24 cellular contexts compared by ENCODE assay signal in genomic region chr10:95220539-95220938, GRCh38. TPM values are rescaled to one million over a fixed set of nuclear protein-coding genes. Genes with fewer than 3 reads are reported as not detected.
A peak's percentile ranks its signal among the peaks of the same experiment; 100 is the strongest.
DNase-seq lines count a peak whose midpoint lies in the region; ATAC-seq and TF ChIP-seq lines count a peak whose summit lies in the region.
"Had no signal": no experiment of that assay in that cellular context is flagged by ENCODE, and none has a peak within 500 bp of the region (broad histone marks: within the 10 kb centered on the region; RNA-seq: fewer than 3 reads in every experiment).

No MANE protein-coding gene starts in this region.

- no peak overlapping the region for H3K9ac ChIP-seq in mammary epithelial cell (ENCODE audit: insufficient read depth, low read length)

- in situ Hi-C loops in mammary epithelial cell (cut with MboI; ENCODE audit: low sequenced_read_pairs in 2 of 2), result no loop called here

- no peaks in the 10 kb centered on the region for H3K27me3 ChIP-seq in mammary epithelial cell (ENCODE audit: insufficient read depth, low read length)
- H3K27me3 ChIP-seq in breast epithelium, result no peaks in the 10 kb centered on the region
- H3K27me3 ChIP-seq in SJCRH30, result no peaks in the 10 kb centered on the region
- no peaks in the 10 kb centered on the region for H3K27me3 ChIP-seq in foreskin keratinocyte

- intact Hi-C loops in mammary epithelial cell (cut with micrococcal nuclease) (no loop called here), breast epithelium (cut with DNase I; ENCODE audit: low total_unique reads) (no loop called here)

- H2AFZ ChIP-seq in mammary epithelial cell (ENCODE audit: low read depth, low read length), result no peak overlapping the region

- no TSS peak for BruUV-seq in mammary epithelial cell (replicated peaks; lab: Mats Ljungman, UMichigan)

- peaks cover 20% of the 10 kb centered on the region for H3K4me1 ChIP-seq in mammary epithelial cell (ENCODE audit: insufficient read depth, low read length)
- H3K4me1 ChIP-seq in breast epithelium, result no peaks in the 10 kb centered on the region
- peaks cover 22% of the 10 kb centered on the region for H3K4me1 ChIP-seq in SJCRH30
- H3K4me1 ChIP-seq in foreskin keratinocyte, result peaks cover 12% of the 10 kb centered on the region
- H3K4me1 ChIP-seq: HAP-1 had no signal

- no peak for TF ChIP-seq POLR2A in breast epithelium (IDR thresholded peaks at IDR 0.05)

- H3K27ac ChIP-seq in mammary epithelial cell (ENCODE audit: insufficient read depth, low read depth, low read length) (peak overlapping the region; percentile 59), breast epithelium (no peak overlapping the region), SJCRH30 (peak overlapping the region; percentile 89), foreskin keratinocyte (peak overlapping the region; percentile 30)
- H3K27ac ChIP-seq: SK-N-MC had no signal

- H3K4me3 ChIP-seq in mammary epithelial cell (replicated peaks in 1 of 3; ENCODE audit: insufficient read depth in 1 of 3, low read depth in 2 of 3, low read length in 3 of 3) (no peak overlapping the region), breast epithelium (no peak overlapping the region), SJCRH30 (no peak overlapping the region)
- H3K4me3 ChIP-seq: GM12878, HAP-1, SK-N-MC had no signal

- no peak overlapping the region for H3K4me2 ChIP-seq in mammary epithelial cell (ENCODE audit: insufficient read depth, low read depth, low read length)

- no peaks in the 10 kb centered on the region for H3K79me2 ChIP-seq in mammary epithelial cell (ENCODE audit: insufficient read depth, low read length)

- dilution Hi-C loops in mammary epithelial cell (cut with HindIII; ENCODE audit: low sequenced_read_pairs), result no loop called here

- WGBS in mammary epithelial cell (ENCODE audit: low coverage, missing lambda C conversion rate), result 95% methylated on average over 3 of the region's 3 CpGs

- no peaks in the 10 kb centered on the region for H3K9me3 Mint-ChIP-seq in stimulated activated naive CD8-positive, alpha-beta T cell treated with anti-CD3 and anti-CD28 coated beads, Interleukin-15, amount 100 ng/mL, for 72 hours

- no peaks in the 10 kb centered on the region for H3K4me1 Mint-ChIP-seq in stimulated activated naive CD8-positive, alpha-beta T cell treated with anti-CD3 and anti-CD28 coated beads, Interleukin-15, amount 100 ng/mL, for 72 hours
- H3K4me1 Mint-ChIP-seq: CD14-positive monocyte had no signal

- POLR2A ChIA-PET in GM10248 (lab: Yijun Ruan, JAX), result no interaction called here

- no peak overlapping the region for H3K4me3 Mint-ChIP-seq in stimulated activated naive CD8-positive, alpha-beta T cell treated with anti-CD3 and anti-CD28 coated beads, Interleukin-15, amount 100 ng/mL, for 72 hours
- H3K4me3 Mint-ChIP-seq: CD14-positive monocyte had no signal

- CTCF ChIA-PET in mammary epithelial cell (lab: Charles Lee; ENCODE audit: low non-redundant PET), result no interaction called here
- CTCF ChIA-PET in GM10248 (lab: Yijun Ruan, JAX), result no interaction called here

- no peak overlapping the region for H3K27ac Mint-ChIP-seq in stimulated activated naive CD8-positive, alpha-beta T cell treated with anti-CD3 and anti-CD28 coated beads, Interleukin-15, amount 100 ng/mL, for 72 hours

- TF ChIP-seq CTCF in mammary epithelial cell (conservative IDR thresholded peaks at IDR 0.05 in 1 of 2, IDR thresholded peaks at IDR 0.05 in 1 of 2; ENCODE audit: extremely low read depth in 1 of 2, insufficient read depth in 1 of 2, low read depth in 1 of 2, low read length in 2 of 2), result no peak
- TF ChIP-seq CTCF in breast epithelium (IDR thresholded peaks at IDR 0.05), result no peak
- TF ChIP-seq CTCF in foreskin keratinocyte (conservative IDR thresholded peaks at IDR 0.05), result no peak
- TF ChIP-seq CTCF in GM10248 (IDR thresholded peaks at IDR 0.05; ENCODE audit: control extremely low read depth, extremely low read depth, low read depth, missing control alignments), result no peak

- H3K36me3 ChIP-seq in mammary epithelial cell (ENCODE audit: insufficient read depth, low read length) (peaks cover 2% of the 10 kb centered on the region), breast epithelium (no peaks in the 10 kb centered on the region), SJCRH30 (no peaks in the 10 kb centered on the region)
- H3K36me3 ChIP-seq: HAP-1 had no signal

- no peaks in the 10 kb centered on the region for H4K20me1 ChIP-seq in mammary epithelial cell (ENCODE audit: insufficient read depth, low read length)

- H3K9me3 ChIP-seq in mammary epithelial cell (replicated peaks; ENCODE audit: insufficient read depth, low read length) (no peaks in the 10 kb centered on the region), breast epithelium (no peaks in the 10 kb centered on the region), SJCRH30 (replicated peaks) (peaks cover 4% of the 10 kb centered on the region)
- H3K9me3 ChIP-seq: HAP-1 had no signal

- ATAC-seq in foreskin keratinocyte, result no peak
- ATAC-seq in stimulated activated naive CD8-positive, alpha-beta T cell treated with anti-CD3 and anti-CD28 coated beads, Interleukin-15, amount 100 ng/mL, for 72 hours, result no peak
- no peak for ATAC-seq in HG03521 (IDR thresholded peaks at IDR 0.05; ENCODE audit: unreplicated experiment)
- ATAC-seq: GM12878 had no signal

- H3K27me3 Mint-ChIP-seq in stimulated activated naive CD8-positive, alpha-beta T cell treated with anti-CD3 and anti-CD28 coated beads, Interleukin-15, amount 100 ng/mL, for 72 hours, result no peaks in the 10 kb centered on the region

- DNase-seq in mammary epithelial cell, result no peak
- DNase-seq in breast epithelium (ENCODE audit: low spot score in 2 of 2), result no peak
- DNase-seq in SJCRH30, result no peak
- DNase-seq in foreskin keratinocyte, result no peak
- DNase-seq in DMS79 (lab: John Stamatoyannopoulos, UW), result no peak
- DNase-seq in stimulated activated naive CD8-positive, alpha-beta T cell treated with anti-CD3 and anti-CD28 coated beads, Interleukin-15, amount 100 ng/mL, for 72 hours, result no peak
- no peak for DNase-seq in GM10248 (ENCODE audit: extremely low spot score)
- DNase-seq: 8988T; Karpas-422; MV-4-11; NCI-H1105 treated with DMSO at 0.1 percent for 48 hours; NCI-H2029 treated with DMSO at 0.1 percent for 48 hours; NCI-H510A treated with DMSO at 0.1 percent for 48 hours; NCI-H774; NK-92 treated with Interleukin-12 subunit alpha and Interleukin-12 subunit beta, amount 100 ng/mL, for 24 hours; Right ventricle myocardium superior had no signal

RNA-seq across cellular contexts. Expression of gene ACSM6, which starts 26.5 kb away (rescaled TPM):
- not detected for total RNA-seq in mammary epithelial cell
- polyA plus RNA-seq in mammary epithelial cell, result not detected
- polyA minus RNA-seq in mammary epithelial cell, result not detected
- under 1 TPM in 1 of 3 donors, not detected in 2; 0.66 TPM for total RNA-seq in breast epithelium
- total RNA-seq in SJCRH30 (2014; rRNA removed; shearing (Covaris generic)), result 0.08 TPM in 1 of 2 replicates, not detected in the other
- total RNA-seq in foreskin keratinocyte, result not detected in 2 replicates
- not detected in 2 replicates for polyA plus RNA-seq in foreskin keratinocyte
- total RNA-seq: GM12878, HT1080, M059J, Right ventricle myocardium superior had no signal
- polyA plus RNA-seq: AG04450, CD14-positive monocyte had no signal

Comparison
In these comparisons a context has a peak if more than half of its experiments do, and no peak if none do; other contexts are left out.
1. H3K27ac ChIP-seq: peak in mammary epithelial cell (single experiment), SJCRH30 (single experiment) and foreskin keratinocyte (single experiment); none in breast epithelium (0 of 2).